In genomic region chr5:150175536-150175935, GRCh38 we compare ENCODE assay signal across 11 cellular contexts. TPM values are rescaled to one million over a fixed set of nuclear protein-coding genes. Genes with fewer than 3 reads are reported as not detected.
DNase-seq lines count a peak whose midpoint lies in the region; ATAC-seq and TF ChIP-seq lines count a peak whose summit lies in the region.
"Had no signal": no experiment of that assay in that cellular context is flagged by ENCODE, and none has a peak within 500 bp of the region (broad histone marks: within the 10 kb centered on the region; RNA-seq: fewer than 3 reads in every experiment).

No MANE protein-coding gene starts in this region.

- no peaks in the 10 kb centered on the region for H3K36me3 ChIP-seq in WERI-Rb-1
- no peaks in the 10 kb centered on the region for H3K36me3 ChIP-seq in liver (ENCODE audit: control insufficient read depth in 4 of 4, insufficient read depth in 3 of 4, low read depth in 1 of 4, low read length in 3 of 4)
- no peaks in the 10 kb centered on the region for H3K36me3 ChIP-seq in sigmoid colon

- H3K4me3 ChIP-seq in WERI-Rb-1 (ENCODE audit: low read depth, low read length) (no peak overlapping the region), liver (ENCODE audit: low read depth in 1 of 3, low read length in 3 of 3) (no peak overlapping the region), sigmoid colon (no peak overlapping the region)
- H3K4me3 ChIP-seq: SK-N-MC had no signal

- TF ChIP-seq RAD21 in liver (IDR thresholded peaks at IDR 0.05): peak; percentile 47 to 78

- no peak for TF ChIP-seq EP300 in sigmoid colon (IDR thresholded peaks at IDR 0.05)

- H3K9me3 ChIP-seq in WERI-Rb-1 (ENCODE audit: severe bottlenecking) (no peaks in the 10 kb centered on the region), liver (ENCODE audit: control insufficient read depth in 4 of 4, low read length in 3 of 4) (no peaks in the 10 kb centered on the region), sigmoid colon (no peaks in the 10 kb centered on the region)

- no peak overlapping the region for H3K27ac Mint-ChIP-seq in mesothelial cell of epicardium

- H3K27ac ChIP-seq in WERI-Rb-1 (no peak overlapping the region), liver (ENCODE audit: low read depth in 1 of 2, low read length in 2 of 2) (no peak overlapping the region), sigmoid colon (no peak overlapping the region)
- H3K27ac ChIP-seq: SK-N-MC had no signal

- peaks cover 0 to under 1% (median 0%) of the 10 kb centered on the region in 4 donors for H3K4me1 ChIP-seq in liver (ENCODE audit: control insufficient read depth in 4 of 4, insufficient read depth in 4 of 4, low read length in 3 of 4)
- peaks cover 0 to 11% (median 1%) of the 10 kb centered on the region in 4 donors for H3K4me1 ChIP-seq in sigmoid colon

- H3K9me3 Mint-ChIP-seq in mesothelial cell of epicardium: no peaks in the 10 kb centered on the region

- 79% methylated on average over 5 of the region's 5 CpGs for whole genome bisulfite sequencing in liver
- WGBS in sigmoid colon, 2 donors: 47 to 75% methylated on average over 5 of the region's 5 CpGs

- DNase-seq in Caki2 (ENCODE audit: low read depth) (peak; percentile 2), WERI-Rb-1 (peak; percentile 39), sigmoid colon (no peak), mesothelial cell of epicardium (ENCODE audit: low spot score in 2 of 2, unreplicated experiment in 2 of 2) (no peak), SIG-M5 (lab: John Stamatoyannopoulos, UW) (no peak)
- DNase-seq: small intestine had no signal

- no peak for TF ChIP-seq POLR2A in sigmoid colon (IDR thresholded peaks at IDR 0.05)

- H3K9ac ChIP-seq in liver (ENCODE audit: low read depth in 1 of 2, low read length in 2 of 2): no peak overlapping the region

- H3K4me3 Mint-ChIP-seq in mesothelial cell of epicardium: no peak overlapping the region

- TF ChIP-seq CTCF in WERI-Rb-1 (IDR thresholded peaks at IDR 0.05; ENCODE audit: low read depth, low read length): peak; percentile 75
- TF ChIP-seq CTCF in liver (IDR thresholded peaks at IDR 0.05; ENCODE audit: low read depth, low read length, missing input control): peak; percentile 41
- TF ChIP-seq CTCF in sigmoid colon (IDR thresholded peaks at IDR 0.05): peak in 2 of 4 experiments; percentile 14 to 17
- TF ChIP-seq CTCF in mesothelial cell of epicardium (IDR thresholded peaks at IDR 0.05; ENCODE audit: unreplicated experiment): no peak

- H3K27me3 Mint-ChIP-seq in mesothelial cell of epicardium (ENCODE audit: low read depth): peaks cover 5% of the 10 kb centered on the region

- in situ Hi-C loops in Caki2 (cut with HindIII; ENCODE audit: low pct_unique_long_range_greater_than_20kb, low sequenced_read_pairs): no loop called here

- intact Hi-C loops in sigmoid colon (cut with DNase I): no loop called here

- peaks cover 15% of the 10 kb centered on the region for H3K4me1 Mint-ChIP-seq in mesothelial cell of epicardium

- H3K27me3 ChIP-seq in WERI-Rb-1 (ENCODE audit: insufficient read depth, low read depth, severe bottlenecking) (no peaks in the 10 kb centered on the region), liver (ENCODE audit: control insufficient read depth in 4 of 4, insufficient read depth in 4 of 4, low read length in 3 of 4) (no peaks in the 10 kb centered on the region), sigmoid colon (peaks cover 0 to 4% (median 0%) of the 10 kb centered on the region in 3 donors)

- ATAC-seq in HG03280 (IDR thresholded peaks at IDR 0.05; ENCODE audit: unreplicated experiment): peak; percentile 46
- ATAC-seq in GM21723 (IDR thresholded peaks at IDR 0.05; ENCODE audit: unreplicated experiment): no peak

- H3K36me3 Mint-ChIP-seq in mesothelial cell of epicardium: no peaks in the 10 kb centered on the region

TF ChIP-seq in liver, 16 proteins besides CTCF, POLR2A, EP300 and RAD21:
- TF ChIP-seq SP1 (IDR thresholded peaks at IDR 0.05) (no peak), RXRA (IDR thresholded peaks at IDR 0.05) (no peak), GABPA (IDR thresholded peaks at IDR 0.05 in 1 of 2, conservative IDR thresholded peaks at IDR 0.05 in 1 of 2) (no peak), ATF3 (IDR thresholded peaks at IDR 0.05) (no peak), NR2F2 (IDR thresholded peaks at IDR 0.05) (no peak), HNF4A (conservative IDR thresholded peaks at IDR 0.05) (no peak), YY1 (IDR thresholded peaks at IDR 0.05) (no peak), EGR1 (IDR thresholded peaks at IDR 0.05; ENCODE audit: low read depth in 2 of 2) (no peak), MAX (IDR thresholded peaks at IDR 0.05) (no peak), TAF1 (conservative IDR thresholded peaks at IDR 0.05) (no peak), JUND (IDR thresholded peaks at IDR 0.05) (no peak), HNF4G (IDR thresholded peaks at IDR 0.05) (no peak), FOXA1 (IDR thresholded peaks at IDR 0.05) (no peak), FOXA2 (IDR thresholded peaks at IDR 0.05) (no peak)
- TF ChIP-seq, protein P1, sequence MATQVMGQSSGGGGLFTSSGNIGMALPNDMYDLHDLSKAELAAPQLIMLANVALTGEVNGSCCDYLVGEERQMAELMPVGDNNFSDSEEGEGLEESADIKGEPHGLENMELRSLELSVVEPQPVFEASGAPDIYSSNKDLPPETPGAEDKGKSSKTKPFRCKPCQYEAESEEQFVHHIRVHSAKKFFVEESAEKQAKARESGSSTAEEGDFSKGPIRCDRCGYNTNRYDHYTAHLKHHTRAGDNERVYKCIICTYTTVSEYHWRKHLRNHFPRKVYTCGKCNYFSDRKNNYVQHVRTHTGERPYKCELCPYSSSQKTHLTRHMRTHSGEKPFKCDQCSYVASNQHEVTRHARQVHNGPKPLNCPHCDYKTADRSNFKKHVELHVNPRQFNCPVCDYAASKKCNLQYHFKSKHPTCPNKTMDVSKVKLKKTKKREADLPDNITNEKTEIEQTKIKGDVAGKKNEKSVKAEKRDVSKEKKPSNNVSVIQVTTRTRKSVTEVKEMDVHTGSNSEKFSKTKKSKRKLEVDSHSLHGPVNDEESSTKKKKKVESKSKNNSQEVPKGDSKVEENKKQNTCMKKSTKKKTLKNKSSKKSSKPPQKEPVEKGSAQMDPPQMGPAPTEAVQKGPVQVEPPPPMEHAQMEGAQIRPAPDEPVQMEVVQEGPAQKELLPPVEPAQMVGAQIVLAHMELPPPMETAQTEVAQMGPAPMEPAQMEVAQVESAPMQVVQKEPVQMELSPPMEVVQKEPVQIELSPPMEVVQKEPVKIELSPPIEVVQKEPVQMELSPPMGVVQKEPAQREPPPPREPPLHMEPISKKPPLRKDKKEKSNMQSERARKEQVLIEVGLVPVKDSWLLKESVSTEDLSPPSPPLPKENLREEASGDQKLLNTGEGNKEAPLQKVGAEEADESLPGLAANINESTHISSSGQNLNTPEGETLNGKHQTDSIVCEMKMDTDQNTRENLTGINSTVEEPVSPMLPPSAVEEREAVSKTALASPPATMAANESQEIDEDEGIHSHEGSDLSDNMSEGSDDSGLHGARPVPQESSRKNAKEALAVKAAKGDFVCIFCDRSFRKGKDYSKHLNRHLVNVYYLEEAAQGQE (IDR thresholded peaks at IDR 0.05): no peak
- TF ChIP-seq, protein P2, sequence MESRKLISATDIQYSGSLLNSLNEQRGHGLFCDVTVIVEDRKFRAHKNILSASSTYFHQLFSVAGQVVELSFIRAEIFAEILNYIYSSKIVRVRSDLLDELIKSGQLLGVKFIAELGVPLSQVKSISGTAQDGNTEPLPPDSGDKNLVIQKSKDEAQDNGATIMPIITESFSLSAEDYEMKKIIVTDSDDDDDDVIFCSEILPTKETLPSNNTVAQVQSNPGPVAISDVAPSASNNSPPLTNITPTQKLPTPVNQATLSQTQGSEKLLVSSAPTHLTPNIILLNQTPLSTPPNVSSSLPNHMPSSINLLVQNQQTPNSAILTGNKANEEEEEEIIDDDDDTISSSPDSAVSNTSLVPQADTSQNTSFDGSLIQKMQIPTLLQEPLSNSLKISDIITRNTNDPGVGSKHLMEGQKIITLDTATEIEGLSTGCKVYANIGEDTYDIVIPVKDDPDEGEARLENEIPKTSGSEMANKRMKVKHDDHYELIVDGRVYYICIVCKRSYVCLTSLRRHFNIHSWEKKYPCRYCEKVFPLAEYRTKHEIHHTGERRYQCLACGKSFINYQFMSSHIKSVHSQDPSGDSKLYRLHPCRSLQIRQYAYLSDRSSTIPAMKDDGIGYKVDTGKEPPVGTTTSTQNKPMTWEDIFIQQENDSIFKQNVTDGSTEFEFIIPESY (IDR thresholded peaks at IDR 0.05): no peak

RNA-seq across cellular contexts. Expression of gene CDX1, which starts 9.0 kb away (rescaled TPM):
- not detected in 2 replicates for total RNA-seq in Caki2 (2014; rRNA removed; shearing (Covaris generic); ENCODE audit: low replicate concordance)
- total RNA-seq in liver (not detected), sigmoid colon (1 to 10 TPM in 1 of 4 donors, under 1 TPM in 1, not detected in 2; 0.71 to 1.4 TPM), mesothelial cell of epicardium (0.51 to 1.1 TPM (median 0.68 TPM) in 3 replicates)
- polyA plus RNA-seq in liver (not detected), sigmoid colon (100 to 1,000 TPM; 325 to 455 (median 330) TPM)
- total RNA-seq: dermis microvascular lymphatic vessel endothelial cell had no signal

RNA-seq across cellular contexts. Expression of gene SLC6A7, which starts 14.3 kb away (rescaled TPM):
- total RNA-seq in Caki2 (2014; rRNA removed; shearing (Covaris generic); ENCODE audit: low replicate concordance): not detected in 2 replicates
- total RNA-seq in liver (not detected), sigmoid colon (not detected), mesothelial cell of epicardium (not detected in 3 replicates)
- polyA plus RNA-seq in liver (not detected), sigmoid colon (10 to 100 TPM in 1 of 3 donors, under 1 TPM in 2; 0.46 to 10.8 (median 0.60) TPM)
- total RNA-seq: dermis microvascular lymphatic vessel endothelial cell had no signal

RNA-seq across cellular contexts. Expression of gene PDGFRB, which starts 19.9 kb away (rescaled TPM):
- total RNA-seq in Caki2 (2014; rRNA removed; shearing (Covaris generic); ENCODE audit: low replicate concordance): 1.4 and 16.3 TPM in 2 replicates
- total RNA-seq in liver (10 to 100 TPM; 10.6 to 13.1 TPM), sigmoid colon (100 to 1,000 TPM in 1 of 4 donors, 10 to 100 TPM in 3; 54.9 to 104 (median 69.4) TPM), mesothelial cell of epicardium (100 to 105 TPM (median 102 TPM) in 3 replicates)
- polyA plus RNA-seq in liver (1 to 10 TPM; 5.2 to 6.1 TPM), sigmoid colon (10 to 100 TPM in 1 of 3 donors, 1 to 10 TPM in 2; 3.9 to 26.7 (median 6.0) TPM)

Comparison
In these comparisons a context has a peak if more than half of its experiments do, and no peak if none do; other contexts are left out.
1. DNase-seq: peak in Caki2 (single experiment) and WERI-Rb-1 (single experiment); none in sigmoid colon (single experiment), mesothelial cell of epicardium (0 of 2) and SIG-M5 (single experiment).